In the genomic region with DNA sequence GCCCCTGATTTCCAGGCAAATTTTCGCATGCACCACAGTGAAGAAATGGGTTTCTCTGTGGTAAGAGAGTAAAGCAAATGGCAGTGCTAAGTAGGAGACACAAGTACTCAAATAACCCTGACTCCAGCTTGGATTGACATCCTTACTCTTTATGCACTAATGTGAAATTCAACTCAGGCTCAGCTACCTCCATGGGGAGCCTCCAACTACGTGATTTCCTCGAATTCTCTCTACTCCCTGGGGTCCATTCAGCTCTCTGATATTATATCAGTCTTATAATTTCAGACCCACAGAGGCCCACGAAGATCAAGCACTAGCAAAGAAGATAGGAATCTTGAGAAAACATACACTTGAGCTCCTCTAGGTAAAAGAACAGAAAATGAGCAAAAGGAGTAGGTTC, we compare ENCODE assay signal across 1 cellular context.
TF ChIP-seq lines count a peak whose summit lies in the region.

No MANE protein-coding gene starts in this region.

TF ChIP-seq in GM23338, 12 proteins besides CTCF, POLR2A, EP300 and RAD21 (continued from another document):
- TF ChIP-seq, protein P1, sequence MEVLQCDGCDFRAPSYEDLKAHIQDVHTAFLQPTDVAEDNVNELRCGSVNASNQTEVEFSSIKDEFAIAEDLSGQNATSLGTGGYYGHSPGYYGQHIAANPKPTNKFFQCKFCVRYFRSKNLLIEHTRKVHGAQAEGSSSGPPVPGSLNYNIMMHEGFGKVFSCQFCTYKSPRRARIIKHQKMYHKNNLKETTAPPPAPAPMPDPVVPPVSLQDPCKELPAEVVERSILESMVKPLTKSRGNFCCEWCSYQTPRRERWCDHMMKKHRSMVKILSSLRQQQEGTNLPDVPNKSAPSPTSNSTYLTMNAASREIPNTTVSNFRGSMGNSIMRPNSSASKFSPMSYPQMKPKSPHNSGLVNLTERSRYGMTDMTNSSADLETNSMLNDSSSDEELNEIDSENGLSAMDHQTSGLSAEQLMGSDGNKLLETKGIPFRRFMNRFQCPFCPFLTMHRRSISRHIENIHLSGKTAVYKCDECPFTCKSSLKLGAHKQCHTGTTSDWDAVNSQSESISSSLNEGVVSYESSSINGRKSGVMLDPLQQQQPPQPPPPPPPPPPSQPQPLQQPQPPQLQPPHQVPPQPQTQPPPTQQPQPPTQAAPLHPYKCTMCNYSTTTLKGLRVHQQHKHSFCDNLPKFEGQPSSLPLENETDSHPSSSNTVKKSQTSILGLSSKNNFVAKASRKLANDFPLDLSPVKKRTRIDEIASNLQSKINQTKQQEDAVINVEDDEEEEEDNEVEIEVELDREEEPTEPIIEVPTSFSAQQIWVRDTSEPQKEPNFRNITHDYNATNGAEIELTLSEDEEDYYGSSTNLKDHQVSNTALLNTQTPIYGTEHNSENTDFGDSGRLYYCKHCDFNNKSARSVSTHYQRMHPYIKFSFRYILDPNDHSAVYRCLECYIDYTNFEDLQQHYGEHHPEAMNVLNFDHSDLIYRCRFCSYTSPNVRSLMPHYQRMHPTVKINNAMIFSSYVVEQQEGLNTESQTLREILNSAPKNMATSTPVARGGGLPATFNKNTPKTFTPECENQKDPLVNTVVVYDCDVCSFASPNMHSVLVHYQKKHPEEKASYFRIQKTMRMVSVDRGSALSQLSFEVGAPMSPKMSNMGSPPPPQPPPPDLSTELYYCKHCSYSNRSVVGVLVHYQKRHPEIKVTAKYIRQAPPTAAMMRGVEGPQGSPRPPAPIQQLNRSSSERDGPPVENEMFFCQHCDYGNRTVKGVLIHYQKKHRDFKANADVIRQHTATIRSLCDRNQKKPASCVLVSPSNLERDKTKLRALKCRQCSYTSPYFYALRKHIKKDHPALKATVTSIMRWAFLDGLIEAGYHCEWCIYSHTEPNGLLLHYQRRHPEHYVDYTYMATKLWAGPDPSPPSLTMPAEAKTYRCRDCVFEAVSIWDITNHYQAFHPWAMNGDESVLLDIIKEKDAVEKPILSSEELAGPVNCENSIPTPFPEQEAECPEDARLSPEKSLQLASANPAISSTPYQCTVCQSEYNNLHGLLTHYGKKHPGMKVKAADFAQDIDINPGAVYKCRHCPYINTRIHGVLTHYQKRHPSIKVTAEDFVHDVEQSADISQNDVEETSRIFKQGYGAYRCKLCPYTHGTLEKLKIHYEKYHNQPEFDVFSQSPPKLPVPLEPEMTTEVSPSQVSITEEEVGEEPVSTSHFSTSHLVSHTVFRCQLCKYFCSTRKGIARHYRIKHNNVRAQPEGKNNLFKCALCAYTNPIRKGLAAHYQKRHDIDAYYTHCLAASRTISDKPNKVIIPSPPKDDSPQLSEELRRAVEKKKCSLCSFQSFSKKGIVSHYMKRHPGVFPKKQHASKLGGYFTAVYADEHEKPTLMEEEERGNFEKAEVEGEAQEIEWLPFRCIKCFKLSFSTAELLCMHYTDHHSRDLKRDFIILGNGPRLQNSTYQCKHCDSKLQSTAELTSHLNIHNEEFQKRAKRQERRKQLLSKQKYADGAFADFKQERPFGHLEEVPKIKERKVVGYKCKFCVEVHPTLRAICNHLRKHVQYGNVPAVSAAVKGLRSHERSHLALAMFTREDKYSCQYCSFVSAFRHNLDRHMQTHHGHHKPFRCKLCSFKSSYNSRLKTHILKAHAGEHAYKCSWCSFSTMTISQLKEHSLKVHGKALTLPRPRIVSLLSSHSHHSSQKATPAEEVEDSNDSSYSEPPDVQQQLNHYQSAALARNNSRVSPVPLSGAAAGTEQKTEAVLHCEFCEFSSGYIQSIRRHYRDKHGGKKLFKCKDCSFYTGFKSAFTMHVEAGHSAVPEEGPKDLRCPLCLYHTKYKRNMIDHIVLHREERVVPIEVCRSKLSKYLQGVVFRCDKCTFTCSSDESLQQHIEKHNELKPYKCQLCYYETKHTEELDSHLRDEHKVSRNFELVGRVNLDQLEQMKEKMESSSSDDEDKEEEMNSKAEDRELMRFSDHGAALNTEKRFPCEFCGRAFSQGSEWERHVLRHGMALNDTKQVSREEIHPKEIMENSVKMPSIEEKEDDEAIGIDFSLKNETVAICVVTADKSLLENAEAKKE (CRISPR knock-in tag; IDR thresholded peaks at IDR 0.05) = no peak
- TF ChIP-seq POLR2AphosphoS5 (IDR thresholded peaks at IDR 0.05; ENCODE audit: low read depth) (no peak), EZH2phosphoT487 (IDR thresholded peaks at IDR 0.05; ENCODE audit: unreplicated experiment) (no peak), EZH2 (IDR thresholded peaks at IDR 0.05; ENCODE audit: low read depth, unreplicated experiment) (no peak)
- TF ChIP-seq, protein P2, sequence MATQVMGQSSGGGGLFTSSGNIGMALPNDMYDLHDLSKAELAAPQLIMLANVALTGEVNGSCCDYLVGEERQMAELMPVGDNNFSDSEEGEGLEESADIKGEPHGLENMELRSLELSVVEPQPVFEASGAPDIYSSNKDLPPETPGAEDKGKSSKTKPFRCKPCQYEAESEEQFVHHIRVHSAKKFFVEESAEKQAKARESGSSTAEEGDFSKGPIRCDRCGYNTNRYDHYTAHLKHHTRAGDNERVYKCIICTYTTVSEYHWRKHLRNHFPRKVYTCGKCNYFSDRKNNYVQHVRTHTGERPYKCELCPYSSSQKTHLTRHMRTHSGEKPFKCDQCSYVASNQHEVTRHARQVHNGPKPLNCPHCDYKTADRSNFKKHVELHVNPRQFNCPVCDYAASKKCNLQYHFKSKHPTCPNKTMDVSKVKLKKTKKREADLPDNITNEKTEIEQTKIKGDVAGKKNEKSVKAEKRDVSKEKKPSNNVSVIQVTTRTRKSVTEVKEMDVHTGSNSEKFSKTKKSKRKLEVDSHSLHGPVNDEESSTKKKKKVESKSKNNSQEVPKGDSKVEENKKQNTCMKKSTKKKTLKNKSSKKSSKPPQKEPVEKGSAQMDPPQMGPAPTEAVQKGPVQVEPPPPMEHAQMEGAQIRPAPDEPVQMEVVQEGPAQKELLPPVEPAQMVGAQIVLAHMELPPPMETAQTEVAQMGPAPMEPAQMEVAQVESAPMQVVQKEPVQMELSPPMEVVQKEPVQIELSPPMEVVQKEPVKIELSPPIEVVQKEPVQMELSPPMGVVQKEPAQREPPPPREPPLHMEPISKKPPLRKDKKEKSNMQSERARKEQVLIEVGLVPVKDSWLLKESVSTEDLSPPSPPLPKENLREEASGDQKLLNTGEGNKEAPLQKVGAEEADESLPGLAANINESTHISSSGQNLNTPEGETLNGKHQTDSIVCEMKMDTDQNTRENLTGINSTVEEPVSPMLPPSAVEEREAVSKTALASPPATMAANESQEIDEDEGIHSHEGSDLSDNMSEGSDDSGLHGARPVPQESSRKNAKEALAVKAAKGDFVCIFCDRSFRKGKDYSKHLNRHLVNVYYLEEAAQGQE (IDR thresholded peaks at IDR 0.05; ENCODE audit: unreplicated experiment) = no peak
